Comparison of ENCODE assay signal across 2 cellular contexts in genomic region chr11:75219869-75220268, GRCh38.
TF ChIP-seq lines count a peak whose summit lies in the region.

No MANE protein-coding gene starts in this region.

TF ChIP-seq in HEK293, 187 proteins besides CTCF, POLR2A, EP300 and RAD21:
- TF ChIP-seq PRDM10 (tag by site-specific recombination; IDR thresholded peaks at IDR 0.05) = 0 out of 2 replicates have a peak, but pooled peaks have one; percentile 9
- TF ChIP-seq ZSCAN23 (tag by site-specific recombination; IDR thresholded peaks at IDR 0.05) = no peak
- 0 out of 2 replicates have a peak, but pooled peaks have one; percentile 16 for TF ChIP-seq ZNF398 (tag by site-specific recombination; IDR thresholded peaks at IDR 0.05)
TF ChIP-seq in HEK293: peak in this region for 2.

TF ChIP-seq in K562, 482 proteins besides CTCF, POLR2A, EP300 and RAD21:
- TF ChIP-seq NFIC (IDR thresholded peaks at IDR 0.05) (peak; percentile 91), ZNF444 (CRISPR knock-in tag; IDR thresholded peaks at IDR 0.05) (no peak)
TF ChIP-seq in K562: peak in this region for 1.
